11 cellular contexts compared by ENCODE assay signal in the genomic region with DNA sequence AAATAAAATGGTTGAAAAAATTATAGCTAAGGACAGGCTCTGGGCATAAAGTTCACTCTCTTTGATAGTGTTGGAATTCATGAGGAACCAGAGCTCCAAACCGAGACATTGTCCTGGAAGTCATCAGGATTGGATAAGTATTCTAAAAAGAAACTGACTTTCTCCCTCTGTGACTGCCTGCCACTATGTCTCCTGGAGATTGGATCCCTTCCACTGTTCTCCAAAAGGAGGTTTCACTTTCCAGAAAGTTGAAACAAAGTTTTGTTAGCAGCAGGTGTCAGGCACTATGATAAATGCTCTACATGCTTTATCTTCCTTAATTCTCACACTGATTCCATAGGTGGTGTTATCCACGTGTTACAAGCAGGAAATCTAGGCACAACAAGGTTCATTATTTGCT.
DNase-seq lines count a peak whose midpoint lies in the region; ATAC-seq and TF ChIP-seq lines count a peak whose summit lies in the region.
"Had no signal": no experiment of that assay in that cellular context is flagged by ENCODE, and none has a peak within 500 bp of the region (broad histone marks: within the 10 kb centered on the region; RNA-seq: fewer than 3 reads in every experiment).

No MANE protein-coding gene starts in this region.

- no peaks in the 10 kb centered on the region for H3K27me3 ChIP-seq in GM06990 (replicated peaks; ENCODE audit: control insufficient read depth, insufficient read depth, low read length)

- no peak for DNase-seq in GM06990 (ENCODE audit: extremely low read depth, insufficient read length)
- DNase-seq in activated naive CD8-positive, alpha-beta T cell treated with anti-CD3 and anti-CD28 coated beads, Interleukin-2, amount 50 U/mL, for 24 hours, result no peak
- no peak for DNase-seq in NCI-H1417 treated with DMSO at 0.1 percent for 48 hours (lab: John Stamatoyannopoulos, UW)
- DNase-seq in activated naive CD4-positive, alpha-beta T cell treated with anti-CD3 and anti-CD28 coated beads, Interleukin-2, amount 50 U/mL, for 16 hours, result no peak
- no peak for DNase-seq in EL
- no peak for DNase-seq in islet precursor cell
- DNase-seq: activated naive CD4-positive, alpha-beta T cell treated with anti-CD3 and anti-CD28 coated beads, Interleukin-2, amount 10 ng/mL, durations not matched to agents 7 days and 5 days; IMR-90; NCI-H82 had no signal

- no peaks in the 10 kb centered on the region for H3K36me3 Mint-ChIP-seq in activated naive CD8-positive, alpha-beta T cell treated with anti-CD3 and anti-CD28 coated beads, Interleukin-2, amount 50 U/mL, for 24 hours (ENCODE audit: low read depth)
- H3K36me3 Mint-ChIP-seq: activated naive CD4-positive, alpha-beta T cell treated with anti-CD3 and anti-CD28 coated beads, Interleukin-2, amount 10 ng/mL, durations not matched to agents 7 days and 5 days had no signal

- H3K4me3 Mint-ChIP-seq in activated naive CD8-positive, alpha-beta T cell treated with anti-CD3 and anti-CD28 coated beads, Interleukin-2, amount 50 U/mL, for 24 hours, result peak overlapping the region; percentile 10
- H3K4me3 Mint-ChIP-seq: activated naive CD4-positive, alpha-beta T cell treated with anti-CD3 and anti-CD28 coated beads, Interleukin-2, amount 10 ng/mL, durations not matched to agents 7 days and 5 days had no signal

- TF ChIP-seq CTCF in GM06990 (IDR thresholded peaks at IDR 0.05; ENCODE audit: insufficient read depth, low read length, poor library complexity, severe bottlenecking), result no peak

- peak overlapping the region; percentile 22 for H3K4me3 ChIP-seq in GM06990 (replicated peaks; ENCODE audit: low read depth, low read length)

- peaks cover 7% of the 10 kb centered on the region for H3K4me1 Mint-ChIP-seq in activated naive CD8-positive, alpha-beta T cell treated with anti-CD3 and anti-CD28 coated beads, Interleukin-2, amount 50 U/mL, for 24 hours
- H3K4me1 Mint-ChIP-seq: activated naive CD4-positive, alpha-beta T cell treated with anti-CD3 and anti-CD28 coated beads, Interleukin-2, amount 10 ng/mL, durations not matched to agents 7 days and 5 days had no signal

- H3K9me3 Mint-ChIP-seq in activated naive CD8-positive, alpha-beta T cell treated with anti-CD3 and anti-CD28 coated beads, Interleukin-2, amount 50 U/mL, for 24 hours, result no peaks in the 10 kb centered on the region
- H3K9me3 Mint-ChIP-seq: activated naive CD4-positive, alpha-beta T cell treated with anti-CD3 and anti-CD28 coated beads, Interleukin-2, amount 10 ng/mL, durations not matched to agents 7 days and 5 days had no signal

- H3K27me3 Mint-ChIP-seq in activated naive CD8-positive, alpha-beta T cell treated with anti-CD3 and anti-CD28 coated beads, Interleukin-2, amount 50 U/mL, for 24 hours, result no peaks in the 10 kb centered on the region
- H3K27me3 Mint-ChIP-seq: activated naive CD4-positive, alpha-beta T cell treated with anti-CD3 and anti-CD28 coated beads, Interleukin-2, amount 10 ng/mL, durations not matched to agents 7 days and 5 days had no signal

- ATAC-seq in GM21390 (IDR thresholded peaks at IDR 0.05; ENCODE audit: unreplicated experiment) (peak; percentile 33), HG03066 (IDR thresholded peaks at IDR 0.05; ENCODE audit: low read depth, unreplicated experiment) (peak; percentile 30)
- ATAC-seq in activated naive CD8-positive, alpha-beta T cell treated with anti-CD3 and anti-CD28 coated beads, Interleukin-2, amount 50 U/mL, for 24 hours, result no peak

- H3K36me3 ChIP-seq in GM06990 (ENCODE audit: control insufficient read depth, insufficient read depth, low read length), result no peaks in the 10 kb centered on the region

- peak overlapping the region; percentile 79 for H3K27ac Mint-ChIP-seq in activated naive CD8-positive, alpha-beta T cell treated with anti-CD3 and anti-CD28 coated beads, Interleukin-2, amount 50 U/mL, for 24 hours
- H3K27ac Mint-ChIP-seq: activated naive CD4-positive, alpha-beta T cell treated with anti-CD3 and anti-CD28 coated beads, Interleukin-2, amount 10 ng/mL, durations not matched to agents 7 days and 5 days had no signal
